ENCODE assay signal across 8 cellular contexts in genomic region chr14:77024171-77024627, GRCh38. TPM values are rescaled to one million over a fixed set of nuclear protein-coding genes. Genes with fewer than 3 reads are reported as not detected.
A peak's percentile ranks its signal among the peaks of the same experiment; 100 is the strongest.
DNase-seq lines count a peak whose midpoint lies in the region; ATAC-seq and TF ChIP-seq lines count a peak whose summit lies in the region.

No MANE protein-coding gene starts in this region.

- H3K18ac ChIP-seq in H9 (ENCODE audit: insufficient read length, low read depth, low read length), result peak overlapping the region; percentile 35

- H4K8ac ChIP-seq in H9 (replicated peaks; ENCODE audit: insufficient read length, low read depth, low read length), result no peak overlapping the region

- H3K79me1 ChIP-seq in H9 (ENCODE audit: insufficient read depth, low read depth, low read length, poor library complexity, severe bottlenecking), result no peaks in the 10 kb centered on the region

- no peak overlapping the region for H2BK20ac ChIP-seq in H9 (ENCODE audit: low read depth, low read length, poor library complexity, severe bottlenecking)

- peak overlapping the region; percentile 6 for H2BK12ac ChIP-seq in H9 (ENCODE audit: insufficient read length, low read depth, low read length)

- ATAC-seq in T-cell (replicated peaks in 1 of 4) (peak in 1 of 4 experiments; percentile 7), HG02763 (IDR thresholded peaks at IDR 0.05; ENCODE audit: unreplicated experiment) (no peak), GM19452 (IDR thresholded peaks at IDR 0.05; ENCODE audit: unreplicated experiment) (no peak)

- H4K5ac ChIP-seq in H9 (ENCODE audit: insufficient read length, low read depth, low read length), result no peak overlapping the region

- no peaks in the 10 kb centered on the region for H3K9me3 Mint-ChIP-seq in H9
- H3K9me3 Mint-ChIP-seq in T-cell, result no peaks in the 10 kb centered on the region
- peaks cover 0 to 7% (median 0%) of the 10 kb centered on the region in 5 experiments for H3K9me3 Mint-ChIP-seq in brain

- H3K4me2 ChIP-seq in H9 (ENCODE audit: insufficient read depth, insufficient read length, low read length), result peak overlapping the region; percentile 57

- no peak overlapping the region for H4K91ac ChIP-seq in H9 (ENCODE audit: insufficient read length, low read depth, low read length)

- POLR2A ChIA-PET in T-cell (lab: Charles Lee), result interaction anchor here (0.6 to 0.7 kb wide), 4 partner anchors 25 to 174 kb away, joined by 3 to 11 read pairs (median 4); no protein-coding TSS in a partner anchor

- H3K4me1 Mint-ChIP-seq in H9 (peaks cover 35 to 49% of the 10 kb centered on the region in 2 experiments), T-cell (peaks cover 38 to 52% (median 44%) of the 10 kb centered on the region in 3 donors), brain (peaks cover 44% of the 10 kb centered on the region)

- peak overlapping the region; percentile 90 for H3K27ac ChIP-seq in H9 (ENCODE audit: insufficient read length, low read depth, low read length)

- H3K4me3 Mint-ChIP-seq in H9, result peak overlapping the region; percentile 76 to 77
- peak overlapping the region; percentile 64 to 76 (median 65) for H3K4me3 Mint-ChIP-seq in T-cell
- H3K4me3 Mint-ChIP-seq in brain, result peak overlapping the region; percentile 86 to 96 (median 91)

- H3K9ac ChIP-seq in H9 (ENCODE audit: extremely low read depth, insufficient read length, low read length), result peak overlapping the region; percentile 60

- no CpG with 5 or more reads among the region's 14 CpGs for WGBS in H9 (ENCODE audit: extremely low coverage, insufficient read length, low lambda C conversion rate)

- peak overlapping the region; percentile 77 to 98 (median 84) for H3K27ac Mint-ChIP-seq in H9
- peak overlapping the region; percentile 83 to 84 for H3K27ac Mint-ChIP-seq in T-cell
- peak overlapping the region; percentile 94 to 100 (median 96) for H3K27ac Mint-ChIP-seq in brain

- peak overlapping the region; percentile 22 for H2AK5ac ChIP-seq in H9 (ENCODE audit: insufficient read length, low read length)

- no peak overlapping the region for H2BK5ac ChIP-seq in H9 (ENCODE audit: insufficient read length, low read length)

- no peak overlapping the region for H2BK15ac ChIP-seq in H9 (ENCODE audit: low read depth, low read length)

- H3K23me2 ChIP-seq in H9 (ENCODE audit: insufficient read length, low read depth, low read length, poor library complexity, severe bottlenecking), result peaks cover 35% of the 10 kb centered on the region

- H2BK120ac ChIP-seq in H9 (ENCODE audit: low read depth, low read length, poor library complexity, severe bottlenecking), result peak overlapping the region; percentile 39

- no peak overlapping the region for H3K14ac ChIP-seq in H9 (ENCODE audit: insufficient read depth, low read length)

- peaks cover 14% of the 10 kb centered on the region; the same call in 1 of the 2 replicates for H3K79me2 ChIP-seq in H9 (ENCODE audit: insufficient read depth, low read length)

- H3K56ac ChIP-seq in H9 (ENCODE audit: insufficient read length, low read depth, low read length), result no peak overlapping the region

- H2AFZ ChIP-seq in H9 (ENCODE audit: low read length), result no peak overlapping the region

- no peak for TF ChIP-seq CTCF in H9 (conservative IDR thresholded peaks at IDR 0.05)
- no peak for TF ChIP-seq CTCF in brain (conservative IDR thresholded peaks at IDR 0.05)

- CTCF ChIA-PET in T-cell (lab: Charles Lee), result interaction anchor here (0.6 to 2.8 kb wide), 9 partner anchors 16 to 78 kb away, joined by 3 to 15 read pairs (median 4); no protein-coding TSS in a partner anchor

- peaks cover 6% of the 10 kb centered on the region for H3K4me1 ChIP-seq in H9 (ENCODE audit: insufficient read depth, low read length)

- no peaks in the 10 kb centered on the region for H3K9me3 ChIP-seq in H9 (ENCODE audit: control insufficient read depth, low read depth, low read length)

- no peaks in the 10 kb centered on the region for H3K27me3 ChIP-seq in H9 (ENCODE audit: insufficient read depth, low read length)

- H3K27me3 Mint-ChIP-seq in H9 (ENCODE audit: low read depth) (no peaks in the 10 kb centered on the region), T-cell (no peaks in the 10 kb centered on the region), brain (peaks cover 8% of the 10 kb centered on the region)

- DNase-seq in H9, result peak; percentile 93
- DNase-seq in T-cell, result peak; percentile 28 to 66 (median 54)
- peak; percentile 83 for DNase-seq in kidney tubule cell (ENCODE audit: low spot score)
- DNase-seq in stimulated activated CD4-positive, alpha-beta T cell treated with anti-CD3 and anti-CD28 coated beads, Interleukin-4, amount 100 ng/mL, for 24 hours, result peak; percentile 74
- no peak for DNase-seq in SK-N-DZ (ENCODE audit: low spot score)

- H3K23ac ChIP-seq in H9 (ENCODE audit: insufficient read length, low read depth, low read length), result no peak overlapping the region

- H3K36me3 Mint-ChIP-seq in H9 (ENCODE audit: insufficient read depth in 1 of 3, low read depth in 3 of 3) (peaks cover 4 to 14% (median 9%) of the 10 kb centered on the region in 3 experiments; a peak in 6 of 7 replicates), T-cell (peaks cover 7% of the 10 kb centered on the region), brain (peaks cover 21% of the 10 kb centered on the region)

- H3T11ph ChIP-seq in H9 (ENCODE audit: low read length), result peak overlapping the region; percentile 13

- H4K20me1 ChIP-seq in H9 (ENCODE audit: control insufficient read depth, insufficient read depth, insufficient read length), result peaks cover 6% of the 10 kb centered on the region

- no peak overlapping the region for H3K4ac ChIP-seq in H9 (ENCODE audit: low read depth, low read length)

RNA-seq across cellular contexts. Expression of gene IRF2BPL, which starts 4.3 kb away (rescaled TPM):
- total RNA-seq in H9 (2021) (59.0 and 60.1 TPM in 2 replicates), T-cell (10 to 100 TPM; 32.6 to 50.4 (median 38.8) TPM)
- polyA plus RNA-seq in brain (ENCODE audit: insufficient read depth, low read depth, low replicate concordance), result 49.8 TPM
- polyA plus RNA-seq in SK-N-DZ (2014; cell fraction: cytosol; rRNA removed), result 18.1 and 20.5 TPM in 2 replicates
- polyA plus RNA-seq in SK-N-DZ (2014; cell fraction: nucleus; rRNA removed), result 10.6 and 12.5 TPM in 2 replicates
